In the genomic region with DNA sequence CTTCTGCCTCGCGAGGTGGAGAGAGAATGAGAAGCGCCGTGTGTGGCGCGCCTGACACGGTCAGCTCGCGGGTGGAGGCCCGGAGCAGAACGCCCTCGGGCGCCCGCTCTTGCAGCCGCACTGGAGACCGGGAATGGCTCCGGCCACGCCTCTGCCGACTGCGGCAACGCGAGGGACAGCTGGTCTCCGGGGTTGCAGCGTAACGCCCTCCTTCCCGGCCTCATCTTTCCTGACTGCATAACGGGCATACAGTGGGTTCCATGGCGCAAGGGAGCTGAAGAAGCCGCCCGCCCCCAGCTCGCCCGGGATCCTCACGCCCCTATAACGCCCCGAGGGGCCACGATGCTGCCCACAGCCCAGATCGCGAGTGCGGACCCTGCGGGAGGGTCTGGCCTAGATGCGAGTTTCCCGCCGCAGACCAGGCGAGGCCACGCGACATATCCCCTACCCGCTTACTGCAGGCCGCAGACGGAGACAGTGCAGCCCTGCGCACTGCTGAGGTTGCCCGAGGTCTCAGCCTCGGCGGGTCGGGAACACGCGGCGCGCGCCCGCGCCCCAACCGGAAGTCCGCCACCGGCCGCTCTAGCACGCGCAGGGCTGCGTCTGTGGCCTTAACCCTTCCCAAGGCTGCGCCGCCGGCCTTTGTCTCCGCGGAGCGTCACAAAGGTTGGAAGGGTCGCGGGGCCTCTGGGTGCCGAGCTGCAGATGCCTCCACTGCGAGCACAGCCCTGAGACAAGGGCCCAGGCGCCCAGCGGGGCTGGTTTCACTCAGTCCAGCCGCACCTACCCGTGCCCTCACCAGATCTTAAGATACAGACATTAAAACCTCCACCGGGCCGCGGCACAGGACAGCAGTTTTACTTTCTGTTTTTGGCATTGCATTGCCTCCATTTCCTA, we compare ENCODE assay signal across 1 cellular context.
TF ChIP-seq lines count a peak whose summit lies in the region.

No MANE protein-coding gene starts in this region.

TF ChIP-seq in K562, 482 proteins besides CTCF, POLR2A, EP300 and RAD21 (continued from another document and continues in another):
- TF ChIP-seq, protein P1, sequence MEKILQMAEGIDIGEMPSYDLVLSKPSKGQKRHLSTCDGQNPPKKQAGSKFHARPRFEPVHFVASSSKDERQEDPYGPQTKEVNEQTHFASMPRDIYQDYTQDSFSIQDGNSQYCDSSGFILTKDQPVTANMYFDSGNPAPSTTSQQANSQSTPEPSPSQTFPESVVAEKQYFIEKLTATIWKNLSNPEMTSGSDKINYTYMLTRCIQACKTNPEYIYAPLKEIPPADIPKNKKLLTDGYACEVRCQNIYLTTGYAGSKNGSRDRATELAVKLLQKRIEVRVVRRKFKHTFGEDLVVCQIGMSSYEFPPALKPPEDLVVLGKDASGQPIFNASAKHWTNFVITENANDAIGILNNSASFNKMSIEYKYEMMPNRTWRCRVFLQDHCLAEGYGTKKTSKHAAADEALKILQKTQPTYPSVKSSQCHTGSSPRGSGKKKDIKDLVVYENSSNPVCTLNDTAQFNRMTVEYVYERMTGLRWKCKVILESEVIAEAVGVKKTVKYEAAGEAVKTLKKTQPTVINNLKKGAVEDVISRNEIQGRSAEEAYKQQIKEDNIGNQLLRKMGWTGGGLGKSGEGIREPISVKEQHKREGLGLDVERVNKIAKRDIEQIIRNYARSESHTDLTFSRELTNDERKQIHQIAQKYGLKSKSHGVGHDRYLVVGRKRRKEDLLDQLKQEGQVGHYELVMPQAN (IDR thresholded peaks at IDR 0.05; ENCODE audit: borderline replicate concordance), result peak; percentile 82; the same call in 1 of the 2 replicates
- no peak; the same call in 1 of the 2 replicates for TF ChIP-seq GTF2E2 (tag; IDR thresholded peaks at IDR 0.05)
- TF ChIP-seq HOXB6 (CRISPR knock-in tag; IDR thresholded peaks at IDR 0.05; ENCODE audit: borderline replicate concordance), result no peak
- TF ChIP-seq, protein P2, sequence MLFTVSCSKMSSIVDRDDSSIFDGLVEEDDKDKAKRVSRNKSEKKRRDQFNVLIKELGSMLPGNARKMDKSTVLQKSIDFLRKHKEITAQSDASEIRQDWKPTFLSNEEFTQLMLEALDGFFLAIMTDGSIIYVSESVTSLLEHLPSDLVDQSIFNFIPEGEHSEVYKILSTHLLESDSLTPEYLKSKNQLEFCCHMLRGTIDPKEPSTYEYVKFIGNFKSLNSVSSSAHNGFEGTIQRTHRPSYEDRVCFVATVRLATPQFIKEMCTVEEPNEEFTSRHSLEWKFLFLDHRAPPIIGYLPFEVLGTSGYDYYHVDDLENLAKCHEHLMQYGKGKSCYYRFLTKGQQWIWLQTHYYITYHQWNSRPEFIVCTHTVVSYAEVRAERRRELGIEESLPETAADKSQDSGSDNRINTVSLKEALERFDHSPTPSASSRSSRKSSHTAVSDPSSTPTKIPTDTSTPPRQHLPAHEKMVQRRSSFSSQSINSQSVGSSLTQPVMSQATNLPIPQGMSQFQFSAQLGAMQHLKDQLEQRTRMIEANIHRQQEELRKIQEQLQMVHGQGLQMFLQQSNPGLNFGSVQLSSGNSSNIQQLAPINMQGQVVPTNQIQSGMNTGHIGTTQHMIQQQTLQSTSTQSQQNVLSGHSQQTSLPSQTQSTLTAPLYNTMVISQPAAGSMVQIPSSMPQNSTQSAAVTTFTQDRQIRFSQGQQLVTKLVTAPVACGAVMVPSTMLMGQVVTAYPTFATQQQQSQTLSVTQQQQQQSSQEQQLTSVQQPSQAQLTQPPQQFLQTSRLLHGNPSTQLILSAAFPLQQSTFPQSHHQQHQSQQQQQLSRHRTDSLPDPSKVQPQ (CRISPR knock-in tag; IDR thresholded peaks at IDR 0.05; ENCODE audit: borderline replicate concordance), result no peak
- TF ChIP-seq, protein P3, sequence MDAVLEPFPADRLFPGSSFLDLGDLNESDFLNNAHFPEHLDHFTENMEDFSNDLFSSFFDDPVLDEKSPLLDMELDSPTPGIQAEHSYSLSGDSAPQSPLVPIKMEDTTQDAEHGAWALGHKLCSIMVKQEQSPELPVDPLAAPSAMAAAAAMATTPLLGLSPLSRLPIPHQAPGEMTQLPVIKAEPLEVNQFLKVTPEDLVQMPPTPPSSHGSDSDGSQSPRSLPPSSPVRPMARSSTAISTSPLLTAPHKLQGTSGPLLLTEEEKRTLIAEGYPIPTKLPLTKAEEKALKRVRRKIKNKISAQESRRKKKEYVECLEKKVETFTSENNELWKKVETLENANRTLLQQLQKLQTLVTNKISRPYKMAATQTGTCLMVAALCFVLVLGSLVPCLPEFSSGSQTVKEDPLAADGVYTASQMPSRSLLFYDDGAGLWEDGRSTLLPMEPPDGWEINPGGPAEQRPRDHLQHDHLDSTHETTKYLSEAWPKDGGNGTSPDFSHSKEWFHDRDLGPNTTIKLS (IDR thresholded peaks at IDR 0.05; ENCODE audit: borderline replicate concordance, low read depth), result peak; percentile 84; the same call in 1 of the 2 replicates
- TF ChIP-seq ZC3H8 (IDR thresholded peaks at IDR 0.05), result no peak
- TF ChIP-seq, protein P4, sequence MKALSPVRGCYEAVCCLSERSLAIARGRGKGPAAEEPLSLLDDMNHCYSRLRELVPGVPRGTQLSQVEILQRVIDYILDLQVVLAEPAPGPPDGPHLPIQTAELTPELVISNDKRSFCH (CRISPR knock-in tag; IDR thresholded peaks at IDR 0.05), result no peak
- TF ChIP-seq, protein P4 (tag; IDR thresholded peaks at IDR 0.05), result peak; percentile 82
- TF ChIP-seq NRF1 (conservative IDR thresholded peaks at IDR 0.05 in 1 of 2, IDR thresholded peaks at IDR 0.05 in 1 of 2), result peak; percentile 86 to 89
- no peak for TF ChIP-seq MCM5 (IDR thresholded peaks at IDR 0.05; ENCODE audit: low read depth)
- TF ChIP-seq FOXK2 (conservative IDR thresholded peaks at IDR 0.05 in 1 of 2, IDR thresholded peaks at IDR 0.05 in 1 of 2; ENCODE audit: low read depth in 2 of 2), result 0 out of 4 replicates have a peak, but pooled peaks of 1 of the 2 experiments have one; percentile 24
- no peak for TF ChIP-seq JUNB (CRISPR knock-in tag; conservative IDR thresholded peaks at IDR 0.05)
- TF ChIP-seq DPF2 (IDR thresholded peaks at IDR 0.05), result no peak
- TF ChIP-seq, protein P5, sequence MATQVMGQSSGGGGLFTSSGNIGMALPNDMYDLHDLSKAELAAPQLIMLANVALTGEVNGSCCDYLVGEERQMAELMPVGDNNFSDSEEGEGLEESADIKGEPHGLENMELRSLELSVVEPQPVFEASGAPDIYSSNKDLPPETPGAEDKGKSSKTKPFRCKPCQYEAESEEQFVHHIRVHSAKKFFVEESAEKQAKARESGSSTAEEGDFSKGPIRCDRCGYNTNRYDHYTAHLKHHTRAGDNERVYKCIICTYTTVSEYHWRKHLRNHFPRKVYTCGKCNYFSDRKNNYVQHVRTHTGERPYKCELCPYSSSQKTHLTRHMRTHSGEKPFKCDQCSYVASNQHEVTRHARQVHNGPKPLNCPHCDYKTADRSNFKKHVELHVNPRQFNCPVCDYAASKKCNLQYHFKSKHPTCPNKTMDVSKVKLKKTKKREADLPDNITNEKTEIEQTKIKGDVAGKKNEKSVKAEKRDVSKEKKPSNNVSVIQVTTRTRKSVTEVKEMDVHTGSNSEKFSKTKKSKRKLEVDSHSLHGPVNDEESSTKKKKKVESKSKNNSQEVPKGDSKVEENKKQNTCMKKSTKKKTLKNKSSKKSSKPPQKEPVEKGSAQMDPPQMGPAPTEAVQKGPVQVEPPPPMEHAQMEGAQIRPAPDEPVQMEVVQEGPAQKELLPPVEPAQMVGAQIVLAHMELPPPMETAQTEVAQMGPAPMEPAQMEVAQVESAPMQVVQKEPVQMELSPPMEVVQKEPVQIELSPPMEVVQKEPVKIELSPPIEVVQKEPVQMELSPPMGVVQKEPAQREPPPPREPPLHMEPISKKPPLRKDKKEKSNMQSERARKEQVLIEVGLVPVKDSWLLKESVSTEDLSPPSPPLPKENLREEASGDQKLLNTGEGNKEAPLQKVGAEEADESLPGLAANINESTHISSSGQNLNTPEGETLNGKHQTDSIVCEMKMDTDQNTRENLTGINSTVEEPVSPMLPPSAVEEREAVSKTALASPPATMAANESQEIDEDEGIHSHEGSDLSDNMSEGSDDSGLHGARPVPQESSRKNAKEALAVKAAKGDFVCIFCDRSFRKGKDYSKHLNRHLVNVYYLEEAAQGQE (CRISPR knock-in tag; IDR thresholded peaks at IDR 0.05; ENCODE audit: low read depth), result no peak
- TF ChIP-seq HNRNPLL (IDR thresholded peaks at IDR 0.05; ENCODE audit: low read depth, low read length, poor library complexity, severe bottlenecking), result peak; percentile 80
- TF ChIP-seq MYBL2 (IDR thresholded peaks at IDR 0.05; ENCODE audit: low read depth), result no peak
- TF ChIP-seq MYBL2 (CRISPR knock-in tag; IDR thresholded peaks at IDR 0.05; ENCODE audit: borderline replicate concordance), result no peak
- TF ChIP-seq POLR2B (IDR thresholded peaks at IDR 0.05; ENCODE audit: low read depth, partially characterized antibody), result peak; percentile 95
- TF ChIP-seq, protein P6, sequence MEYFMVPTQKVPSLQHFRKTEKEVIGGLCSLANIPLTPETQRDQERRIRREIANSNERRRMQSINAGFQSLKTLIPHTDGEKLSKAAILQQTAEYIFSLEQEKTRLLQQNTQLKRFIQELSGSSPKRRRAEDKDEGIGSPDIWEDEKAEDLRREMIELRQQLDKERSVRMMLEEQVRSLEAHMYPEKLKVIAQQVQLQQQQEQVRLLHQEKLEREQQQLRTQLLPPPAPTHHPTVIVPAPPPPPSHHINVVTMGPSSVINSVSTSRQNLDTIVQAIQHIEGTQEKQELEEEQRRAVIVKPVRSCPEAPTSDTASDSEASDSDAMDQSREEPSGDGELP (CRISPR knock-in tag; IDR thresholded peaks at IDR 0.05; ENCODE audit: borderline replicate concordance), result peak; percentile 96
- TF ChIP-seq L3MBTL2 (IDR thresholded peaks at IDR 0.05), result peak; percentile 95
- peak; percentile 90 for TF ChIP-seq ETV1 (tag; conservative IDR thresholded peaks at IDR 0.05; ENCODE audit: low read depth)
- TF ChIP-seq ELF1 (tag; IDR thresholded peaks at IDR 0.05), result peak; percentile 88
- TF ChIP-seq, protein P7, sequence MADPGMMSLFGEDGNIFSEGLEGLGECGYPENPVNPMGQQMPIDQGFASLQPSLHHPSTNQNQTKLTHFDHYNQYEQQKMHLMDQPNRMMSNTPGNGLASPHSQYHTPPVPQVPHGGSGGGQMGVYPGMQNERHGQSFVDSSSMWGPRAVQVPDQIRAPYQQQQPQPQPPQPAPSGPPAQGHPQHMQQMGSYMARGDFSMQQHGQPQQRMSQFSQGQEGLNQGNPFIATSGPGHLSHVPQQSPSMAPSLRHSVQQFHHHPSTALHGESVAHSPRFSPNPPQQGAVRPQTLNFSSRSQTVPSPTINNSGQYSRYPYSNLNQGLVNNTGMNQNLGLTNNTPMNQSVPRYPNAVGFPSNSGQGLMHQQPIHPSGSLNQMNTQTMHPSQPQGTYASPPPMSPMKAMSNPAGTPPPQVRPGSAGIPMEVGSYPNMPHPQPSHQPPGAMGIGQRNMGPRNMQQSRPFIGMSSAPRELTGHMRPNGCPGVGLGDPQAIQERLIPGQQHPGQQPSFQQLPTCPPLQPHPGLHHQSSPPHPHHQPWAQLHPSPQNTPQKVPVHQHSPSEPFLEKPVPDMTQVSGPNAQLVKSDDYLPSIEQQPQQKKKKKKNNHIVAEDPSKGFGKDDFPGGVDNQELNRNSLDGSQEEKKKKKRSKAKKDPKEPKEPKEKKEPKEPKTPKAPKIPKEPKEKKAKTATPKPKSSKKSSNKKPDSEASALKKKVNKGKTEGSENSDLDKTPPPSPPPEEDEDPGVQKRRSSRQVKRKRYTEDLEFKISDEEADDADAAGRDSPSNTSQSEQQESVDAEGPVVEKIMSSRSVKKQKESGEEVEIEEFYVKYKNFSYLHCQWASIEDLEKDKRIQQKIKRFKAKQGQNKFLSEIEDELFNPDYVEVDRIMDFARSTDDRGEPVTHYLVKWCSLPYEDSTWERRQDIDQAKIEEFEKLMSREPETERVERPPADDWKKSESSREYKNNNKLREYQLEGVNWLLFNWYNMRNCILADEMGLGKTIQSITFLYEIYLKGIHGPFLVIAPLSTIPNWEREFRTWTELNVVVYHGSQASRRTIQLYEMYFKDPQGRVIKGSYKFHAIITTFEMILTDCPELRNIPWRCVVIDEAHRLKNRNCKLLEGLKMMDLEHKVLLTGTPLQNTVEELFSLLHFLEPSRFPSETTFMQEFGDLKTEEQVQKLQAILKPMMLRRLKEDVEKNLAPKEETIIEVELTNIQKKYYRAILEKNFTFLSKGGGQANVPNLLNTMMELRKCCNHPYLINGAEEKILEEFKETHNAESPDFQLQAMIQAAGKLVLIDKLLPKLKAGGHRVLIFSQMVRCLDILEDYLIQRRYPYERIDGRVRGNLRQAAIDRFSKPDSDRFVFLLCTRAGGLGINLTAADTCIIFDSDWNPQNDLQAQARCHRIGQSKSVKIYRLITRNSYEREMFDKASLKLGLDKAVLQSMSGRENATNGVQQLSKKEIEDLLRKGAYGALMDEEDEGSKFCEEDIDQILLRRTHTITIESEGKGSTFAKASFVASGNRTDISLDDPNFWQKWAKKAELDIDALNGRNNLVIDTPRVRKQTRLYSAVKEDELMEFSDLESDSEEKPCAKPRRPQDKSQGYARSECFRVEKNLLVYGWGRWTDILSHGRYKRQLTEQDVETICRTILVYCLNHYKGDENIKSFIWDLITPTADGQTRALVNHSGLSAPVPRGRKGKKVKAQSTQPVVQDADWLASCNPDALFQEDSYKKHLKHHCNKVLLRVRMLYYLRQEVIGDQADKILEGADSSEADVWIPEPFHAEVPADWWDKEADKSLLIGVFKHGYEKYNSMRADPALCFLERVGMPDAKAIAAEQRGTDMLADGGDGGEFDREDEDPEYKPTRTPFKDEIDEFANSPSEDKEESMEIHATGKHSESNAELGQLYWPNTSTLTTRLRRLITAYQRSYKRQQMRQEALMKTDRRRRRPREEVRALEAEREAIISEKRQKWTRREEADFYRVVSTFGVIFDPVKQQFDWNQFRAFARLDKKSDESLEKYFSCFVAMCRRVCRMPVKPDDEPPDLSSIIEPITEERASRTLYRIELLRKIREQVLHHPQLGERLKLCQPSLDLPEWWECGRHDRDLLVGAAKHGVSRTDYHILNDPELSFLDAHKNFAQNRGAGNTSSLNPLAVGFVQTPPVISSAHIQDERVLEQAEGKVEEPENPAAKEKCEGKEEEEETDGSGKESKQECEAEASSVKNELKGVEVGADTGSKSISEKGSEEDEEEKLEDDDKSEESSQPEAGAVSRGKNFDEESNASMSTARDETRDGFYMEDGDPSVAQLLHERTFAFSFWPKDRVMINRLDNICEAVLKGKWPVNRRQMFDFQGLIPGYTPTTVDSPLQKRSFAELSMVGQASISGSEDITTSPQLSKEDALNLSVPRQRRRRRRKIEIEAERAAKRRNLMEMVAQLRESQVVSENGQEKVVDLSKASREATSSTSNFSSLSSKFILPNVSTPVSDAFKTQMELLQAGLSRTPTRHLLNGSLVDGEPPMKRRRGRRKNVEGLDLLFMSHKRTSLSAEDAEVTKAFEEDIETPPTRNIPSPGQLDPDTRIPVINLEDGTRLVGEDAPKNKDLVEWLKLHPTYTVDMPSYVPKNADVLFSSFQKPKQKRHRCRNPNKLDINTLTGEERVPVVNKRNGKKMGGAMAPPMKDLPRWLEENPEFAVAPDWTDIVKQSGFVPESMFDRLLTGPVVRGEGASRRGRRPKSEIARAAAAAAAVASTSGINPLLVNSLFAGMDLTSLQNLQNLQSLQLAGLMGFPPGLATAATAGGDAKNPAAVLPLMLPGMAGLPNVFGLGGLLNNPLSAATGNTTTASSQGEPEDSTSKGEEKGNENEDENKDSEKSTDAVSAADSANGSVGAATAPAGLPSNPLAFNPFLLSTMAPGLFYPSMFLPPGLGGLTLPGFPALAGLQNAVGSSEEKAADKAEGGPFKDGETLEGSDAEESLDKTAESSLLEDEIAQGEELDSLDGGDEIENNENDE (IDR thresholded peaks at IDR 0.05; ENCODE audit: low read depth, low read length), result no peak
- no peak for TF ChIP-seq ZNF699 (CRISPR knock-in tag; IDR thresholded peaks at IDR 0.05; ENCODE audit: insufficient replicate concordance)
- no peak for TF ChIP-seq SETDB1 (IDR thresholded peaks at IDR 0.05; ENCODE audit: low read length)
